ENCODE assay signal across 21 cellular contexts in genomic region chr6:81734081-81734480, GRCh38. TPM values are rescaled to one million over a fixed set of nuclear protein-coding genes. Genes with fewer than 3 reads are reported as not detected.
DNase-seq lines count a peak whose midpoint lies in the region; ATAC-seq, FAIRE-seq and TF ChIP-seq lines count a peak whose summit lies in the region.
"Had no signal": no experiment of that assay in that cellular context is flagged by ENCODE, and none has a peak within 500 bp of the region (broad histone marks: within the 10 kb centered on the region; RNA-seq: fewer than 3 reads in every experiment).

No MANE protein-coding gene starts in this region.

- TF ChIP-seq EP300 in SK-N-SH (IDR thresholded peaks at IDR 0.05; ENCODE audit: borderline replicate concordance in 1 of 2, low read depth in 1 of 2, low read length in 1 of 2) = no peak

- H3K27me3 ChIP-seq in SK-N-SH (ENCODE audit: insufficient read depth) (no peaks in the 10 kb centered on the region), RWPE2 (ENCODE audit: insufficient read depth, poor library complexity, severe bottlenecking) (no peaks in the 10 kb centered on the region), small intestine (ENCODE audit: control insufficient read depth in 2 of 2, insufficient read depth in 2 of 2, low read length in 2 of 2) (no peaks in the 10 kb centered on the region)
- H3K27me3 ChIP-seq: adrenal gland, Peyer's patch, stomach had no signal

- no peak overlapping the region for H3K4me3 Mint-ChIP-seq in natural killer cell treated with Interleukin-12 subunit alpha and Interleukin-12 subunit beta and Interleukin-15 and Interleukin-18, amount 100 ng/mL, for 72 hours
- H3K4me3 Mint-ChIP-seq: activated CD8-positive, alpha-beta T cell treated with anti-CD3 and anti-CD28 coated beads, Interleukin-2, amount 10 ng/mL, durations not matched to agents 7 days and 5 days; CD4-positive, alpha-beta memory T cell; central memory CD8-positive, alpha-beta T cell; WTC11 had no signal

- TF ChIP-seq CTCF in SK-N-SH (IDR thresholded peaks at IDR 0.05) = no peak
- TF ChIP-seq CTCF in RWPE2 (IDR thresholded peaks at IDR 0.05; ENCODE audit: poor library complexity, severe bottlenecking) = peak; percentile 13
- TF ChIP-seq CTCF in fibroblast of mammary gland (conservative IDR thresholded peaks at IDR 0.05; ENCODE audit: control insufficient read depth, insufficient read depth, low read depth, low read length) = peak; percentile 23

- POLR2A ChIA-PET in SK-N-SH (lab: Yijun Ruan, JAX) = no interaction called here

- H3K36me3 Mint-ChIP-seq in natural killer cell treated with Interleukin-12 subunit alpha and Interleukin-12 subunit beta and Interleukin-15 and Interleukin-18, amount 100 ng/mL, for 72 hours = no peaks in the 10 kb centered on the region
- H3K36me3 Mint-ChIP-seq: CD4-positive, alpha-beta memory T cell had no signal

- no peak overlapping the region for H2AFZ ChIP-seq in SK-N-SH (ENCODE audit: low read depth)

- H3K36me3 ChIP-seq in SK-N-SH (replicated peaks in 1 of 2; ENCODE audit: control insufficient read depth in 1 of 2, insufficient read depth in 2 of 2, low read length in 1 of 2) = no peaks in the 10 kb centered on the region
- H3K36me3 ChIP-seq in RWPE2 (ENCODE audit: low read depth) = no peaks in the 10 kb centered on the region
- H3K36me3 ChIP-seq in small intestine (ENCODE audit: control insufficient read depth in 2 of 2, insufficient read depth in 2 of 2, low read length in 2 of 2) = no peaks in the 10 kb centered on the region
- H3K36me3 ChIP-seq: adrenal gland, Peyer's patch, stomach had no signal

- H4K20me1 ChIP-seq in SK-N-SH (ENCODE audit: insufficient read depth) = no peaks in the 10 kb centered on the region

- ATAC-seq in SK-N-SH treated with all-trans-retinoic acid at 6 μM for 48 hours (no peak), RWPE2 (ENCODE audit: low read depth) (no peak), esophagus mucosa (no peak)
- ATAC-seq in natural killer cell treated with Interleukin-12 subunit alpha and Interleukin-12 subunit beta and Interleukin-15 and Interleukin-18, amount 100 ng/mL, for 72 hours = no peak
- ATAC-seq: A549; activated CD8-positive, alpha-beta T cell treated with anti-CD3 and anti-CD28 coated beads, Interleukin-2, amount 10 ng/mL, durations not matched to agents 7 days and 5 days; WTC11 had no signal

- H3K4me2 ChIP-seq in SK-N-SH = no peak overlapping the region
- H3K4me2 ChIP-seq: A549 had no signal

- H3K9me2 ChIP-seq in SK-N-SH = no peaks in the 10 kb centered on the region

- H3K4me3 ChIP-seq in SK-N-SH (ENCODE audit: low read depth in 2 of 2, low read length in 1 of 2) (no peak overlapping the region), RWPE2 (ENCODE audit: severe bottlenecking) (no peak overlapping the region), fibroblast of mammary gland (ENCODE audit: control insufficient read depth, low read depth, low read length) (no peak overlapping the region), small intestine (ENCODE audit: low read depth in 1 of 2, low read length in 2 of 2) (no peak overlapping the region)
- H3K4me3 ChIP-seq: A549, adrenal gland, Peyer's patch, stomach had no signal

- H3K4me1 ChIP-seq in SK-N-SH (ENCODE audit: control insufficient read depth in 1 of 2, insufficient read depth in 2 of 2, low read depth in 1 of 2, low read length in 1 of 2) (no peaks in the 10 kb centered on the region), RWPE2 (ENCODE audit: insufficient read depth, poor library complexity, severe bottlenecking) (no peaks in the 10 kb centered on the region), small intestine (ENCODE audit: control insufficient read depth in 2 of 2, insufficient read depth in 1 of 2, low read depth in 1 of 2, low read length in 1 of 2) (no peaks in the 10 kb centered on the region)
- H3K4me1 ChIP-seq: A549, Peyer's patch, stomach had no signal

- WGBS in SK-N-SH (ENCODE audit: low lambda C conversion rate) = 87% methylated on average over 2 of the region's 2 CpGs
- WGBS in small intestine, 3 donors = 78 to 86% (median 86%) methylated on average over 2 of the region's 2 CpGs

- peak; percentile 15; the same call in 1 of the 2 replicates for TF ChIP-seq RAD21 in SK-N-SH (IDR thresholded peaks at IDR 0.05; ENCODE audit: low read length)

- no peak for DNase-seq in SK-N-SH
- DNase-seq in RWPE2 (ENCODE audit: low spot score) = no peak
- no peak for DNase-seq in fibroblast of mammary gland (ENCODE audit: low read depth)
- DNase-seq in small intestine = peak; percentile 19
- no peak for DNase-seq in natural killer cell treated with Interleukin-12 subunit alpha and Interleukin-12 subunit beta and Interleukin-15 and Interleukin-18, amount 100 ng/mL, for 72 hours (ENCODE audit: low spot score)
- no peak for DNase-seq in HPDE6-E6E7 (ENCODE audit: extremely low spot score)
- DNase-seq: activated CD8-positive, alpha-beta T cell treated with anti-CD3 and anti-CD28 coated beads, Interleukin-2, amount 10 ng/mL, durations not matched to agents 7 days and 5 days; adrenal gland; CD4-positive, alpha-beta memory T cell; MV-4-11; NCI-H2081; Peyer's patch; stomach; T-helper 1 cell had no signal

- H3K4me1 Mint-ChIP-seq in natural killer cell treated with Interleukin-12 subunit alpha and Interleukin-12 subunit beta and Interleukin-15 and Interleukin-18, amount 100 ng/mL, for 72 hours (ENCODE audit: low read depth in 2 of 2) = peaks cover 0 to 8% of the 10 kb centered on the region in 2 donors
- H3K4me1 Mint-ChIP-seq: CD4-positive, alpha-beta memory T cell; central memory CD8-positive, alpha-beta T cell had no signal

- no peaks in the 10 kb centered on the region for H3K79me2 ChIP-seq in SK-N-SH (ENCODE audit: insufficient read depth)

- no peaks in the 10 kb centered on the region for H3K9me3 ChIP-seq in SK-N-SH
- no peaks in the 10 kb centered on the region for H3K9me3 ChIP-seq in RWPE2 (ENCODE audit: severe bottlenecking)
- H3K9me3 ChIP-seq in small intestine (ENCODE audit: control insufficient read depth, low read depth) = no peaks in the 10 kb centered on the region
- H3K9me3 ChIP-seq: A549, adrenal gland, Peyer's patch had no signal

- no peak for FAIRE-seq in small intestine (lab: Jason Lieb, UNC)
- FAIRE-seq: A549, endometrium, urothelium cell line had no signal

- H3K9ac ChIP-seq in SK-N-SH = no peak overlapping the region

- H3F3A ChIP-seq in SK-N-SH (replicated peaks; ENCODE audit: insufficient read depth) = no peaks in the 10 kb centered on the region

- no peaks in the 10 kb centered on the region for H3K9me3 Mint-ChIP-seq in natural killer cell treated with Interleukin-12 subunit alpha and Interleukin-12 subunit beta and Interleukin-15 and Interleukin-18, amount 100 ng/mL, for 72 hours
- H3K9me3 Mint-ChIP-seq: central memory CD8-positive, alpha-beta T cell had no signal

- H3K27ac ChIP-seq in SK-N-SH (ENCODE audit: low read depth in 2 of 2, low read length in 1 of 2) = no peak overlapping the region
- no peak overlapping the region for H3K27ac ChIP-seq in RWPE2 (ENCODE audit: poor library complexity, severe bottlenecking)
- no peak overlapping the region for H3K27ac ChIP-seq in small intestine (ENCODE audit: low read depth in 1 of 2, low read length in 1 of 2)
- H3K27ac ChIP-seq: A549, adrenal gland, Peyer's patch, stomach had no signal

- H3K27ac Mint-ChIP-seq in natural killer cell treated with Interleukin-12 subunit alpha and Interleukin-12 subunit beta and Interleukin-15 and Interleukin-18, amount 100 ng/mL, for 72 hours = no peak overlapping the region
- H3K27ac Mint-ChIP-seq: activated CD8-positive, alpha-beta T cell treated with anti-CD3 and anti-CD28 coated beads, Interleukin-2, amount 10 ng/mL, durations not matched to agents 7 days and 5 days; CD4-positive, alpha-beta memory T cell; WTC11 had no signal

- CTCF ChIA-PET in SK-N-SH (lab: Yijun Ruan, JAX) = interaction anchor here (1.0 to 1.2 kb wide), 2 partner anchors 18 to 306 kb away, joined by 3 read pairs; no protein-coding TSS in a partner anchor

- no peaks in the 10 kb centered on the region for H3K27me3 Mint-ChIP-seq in natural killer cell treated with Interleukin-12 subunit alpha and Interleukin-12 subunit beta and Interleukin-15 and Interleukin-18, amount 100 ng/mL, for 72 hours
- H3K27me3 Mint-ChIP-seq: CD4-positive, alpha-beta memory T cell; central memory CD8-positive, alpha-beta T cell had no signal

TF ChIP-seq in SK-N-SH, 30 proteins besides CTCF, POLR2A, EP300 and RAD21 (continues in another document):
- TF ChIP-seq NFIC (IDR thresholded peaks at IDR 0.05; ENCODE audit: borderline replicate concordance) (no peak), FOXJ3 (CRISPR knock-in tag; IDR thresholded peaks at IDR 0.05) (no peak), SMC3 (IDR thresholded peaks at IDR 0.05; ENCODE audit: low read depth, low read length) (no peak), TAF1 (IDR thresholded peaks at IDR 0.05; ENCODE audit: borderline replicate concordance, low read depth, low read length) (no peak), USF2 (IDR thresholded peaks at IDR 0.05; ENCODE audit: borderline replicate concordance, low read depth, low read length) (no peak)

TF ChIP-seq in SK-N-SH treated with all-trans-retinoic acid at 6 μM for 48 hours, 23 proteins besides CTCF, POLR2A, EP300 and RAD21 (continues in another document):
- TF ChIP-seq POU6F1 (CRISPR knock-in tag; IDR thresholded peaks at IDR 0.05; ENCODE audit: borderline replicate concordance, low read depth) = no peak
- no peak for TF ChIP-seq ESRRG (CRISPR knock-in tag; IDR thresholded peaks at IDR 0.05)

RNA-seq across cellular contexts. Expression of gene TENT5A, which starts 18.4 kb away (rescaled TPM):
- 4.9 and 5.0 TPM in 2 replicates for polyA plus RNA-seq in SK-N-SH (2012; rRNA removed)
- polyA plus RNA-seq in SK-N-SH (2012; cell fraction: cytosol; rRNA removed) = 3.7 and 4.5 TPM in 2 replicates
- 9.2 and 13.9 TPM in 2 replicates for polyA plus RNA-seq in SK-N-SH (2012; cell fraction: nucleus; rRNA removed)
- polyA plus RNA-seq in small intestine = 10 to 100 TPM in 2 of 3 donors, 1 to 10 TPM in 1; 6.0 to 20.6 (median 17.6) TPM
- total RNA-seq in natural killer cell treated with Interleukin-12 subunit alpha and Interleukin-12 subunit beta and Interleukin-15 and Interleukin-18, amount 100 ng/mL, for 72 hours = 1 to 10 TPM; 1.5 to 8.6 TPM
- total RNA-seq in esophagus mucosa = 2.9 TPM
